ENCODE assay signal across 8 cellular contexts in the genomic region with DNA sequence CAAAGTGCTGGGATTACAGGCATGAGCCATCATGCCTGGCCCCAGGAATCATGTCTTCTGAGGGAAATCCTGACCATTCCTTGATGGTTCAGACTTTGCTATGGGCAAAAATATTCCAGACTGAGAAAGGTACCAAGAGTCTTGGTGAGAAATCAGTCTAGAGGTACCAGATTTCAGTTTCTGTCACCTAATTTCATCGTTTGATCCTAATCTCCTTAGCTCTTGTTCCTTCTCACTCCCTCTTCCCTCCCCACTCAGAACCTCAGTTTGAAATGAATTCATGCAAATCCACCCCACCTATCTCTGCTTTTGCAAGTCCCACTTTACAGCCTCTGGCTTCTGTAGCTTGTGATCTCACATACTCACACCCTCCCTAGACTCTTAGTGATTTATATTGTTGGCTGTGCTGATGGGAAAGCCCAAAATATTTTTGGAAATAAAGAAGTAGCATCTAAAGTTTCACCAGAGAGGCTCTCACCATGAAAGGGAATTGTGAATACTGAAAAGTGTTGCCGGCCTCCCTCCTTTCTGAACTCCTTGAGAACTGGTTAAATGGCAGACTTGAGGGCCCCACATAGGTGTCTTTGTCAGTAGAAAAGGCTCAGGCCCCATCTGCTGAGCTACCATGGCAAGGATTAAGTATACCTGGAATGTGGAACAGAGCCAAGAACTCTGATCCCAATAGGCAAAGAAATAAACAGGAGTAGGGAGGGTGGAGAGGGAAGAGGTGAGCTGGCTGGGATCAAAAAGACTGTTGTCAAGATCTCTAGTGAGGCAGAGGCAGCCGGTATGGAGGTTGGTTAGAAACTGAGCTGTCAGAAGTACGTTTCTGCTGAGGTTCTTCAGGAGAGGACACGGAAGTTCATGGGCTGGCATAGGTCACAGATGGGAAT.
DNase-seq lines count a peak whose midpoint lies in the region; ATAC-seq lines count a peak whose summit lies in the region.

No MANE protein-coding gene starts in this region.

- H3K36me3 ChIP-seq in subcutaneous abdominal adipose tissue (ENCODE audit: control insufficient read depth in 5 of 5, insufficient read depth in 5 of 5, low read length in 5 of 5), result peaks cover 0 to 2% (median 0%) of the 10 kb centered on the region in 5 donors

- intact Hi-C loops in activated CD4-positive, alpha-beta memory T cell treated with anti-CD3 and anti-CD28 coated beads for 36 hours (cut with micrococcal nuclease), result no loop called here

- peaks cover 18% of the 10 kb centered on the region for H3K36me3 Mint-ChIP-seq in activated CD4-positive, alpha-beta memory T cell treated with anti-CD3 and anti-CD28 coated beads for 36 hours
- H3K36me3 Mint-ChIP-seq in activated CD4-positive, alpha-beta memory T cell treated with anti-CD3 and anti-CD28 coated beads, Interleukin-2, amount 10 ng/mL, durations not matched to agents 7 days and 5 days (ENCODE audit: low read depth), result peaks cover 11% of the 10 kb centered on the region

- H3K4me1 Mint-ChIP-seq in activated CD4-positive, alpha-beta memory T cell treated with anti-CD3 and anti-CD28 coated beads for 36 hours (ENCODE audit: low read depth), result peaks cover 39% of the 10 kb centered on the region
- peaks cover 13% of the 10 kb centered on the region for H3K4me1 Mint-ChIP-seq in activated CD4-positive, alpha-beta memory T cell treated with anti-CD3 and anti-CD28 coated beads, Interleukin-2, amount 10 ng/mL, durations not matched to agents 7 days and 5 days

- DNase-seq in activated CD4-positive, alpha-beta memory T cell treated with anti-CD3 and anti-CD28 coated beads for 36 hours, result no peak
- DNase-seq in activated CD4-positive, alpha-beta memory T cell treated with anti-CD3 and anti-CD28 coated beads, Interleukin-2, amount 10 ng/mL, durations not matched to agents 7 days and 5 days, result no peak
- DNase-seq in NCI-H1105 (lab: John Stamatoyannopoulos, UW), result peak; percentile 68
- DNase-seq in epithelial cell of prostate (ENCODE audit: low read depth, low spot score), result no peak
- DNase-seq in middle frontal gyrus (ENCODE audit: extremely low spot score, low spot score), result no peak
- DNase-seq in stimulated activated CD4-positive, alpha-beta T cell treated with anti-CD3 and anti-CD28 coated beads, Interleukin-4, amount 100 ng/mL, for 4 hours, result no peak

- H3K27me3 Mint-ChIP-seq in activated CD4-positive, alpha-beta memory T cell treated with anti-CD3 and anti-CD28 coated beads for 36 hours, result no peaks in the 10 kb centered on the region
- no peaks in the 10 kb centered on the region for H3K27me3 Mint-ChIP-seq in activated CD4-positive, alpha-beta memory T cell treated with anti-CD3 and anti-CD28 coated beads, Interleukin-2, amount 10 ng/mL, durations not matched to agents 7 days and 5 days

- POLR2A ChIA-PET in activated CD4-positive, alpha-beta memory T cell treated with anti-CD3 and anti-CD28 coated beads for 36 hours (lab: Charles Lee), result interaction anchor here (0.9 kb wide), 1 partner anchor 16 kb away, joined by 3 read pairs; no protein-coding TSS in a partner anchor
- POLR2A ChIA-PET in activated CD4-positive, alpha-beta memory T cell treated with anti-CD3 and anti-CD28 coated beads, Interleukin-2, amount 10 ng/mL, durations not matched to agents 7 days and 5 days (lab: Charles Lee), result no interaction called here

- no peaks in the 10 kb centered on the region for H3K27me3 ChIP-seq in subcutaneous abdominal adipose tissue (ENCODE audit: control insufficient read depth in 5 of 5, insufficient read depth in 4 of 5, low read length in 5 of 5)

- H3K27ac ChIP-seq in epithelial cell of prostate (peak overlapping the region; percentile 6), subcutaneous abdominal adipose tissue (ENCODE audit: low read depth, low read length) (peak overlapping the region; percentile 31)

- H3K9me3 ChIP-seq in subcutaneous abdominal adipose tissue (ENCODE audit: control insufficient read depth in 5 of 5, low read length in 5 of 5), result no peaks in the 10 kb centered on the region

- no peaks in the 10 kb centered on the region for H3K9me3 Mint-ChIP-seq in activated CD4-positive, alpha-beta memory T cell treated with anti-CD3 and anti-CD28 coated beads for 36 hours
- H3K9me3 Mint-ChIP-seq in activated CD4-positive, alpha-beta memory T cell treated with anti-CD3 and anti-CD28 coated beads, Interleukin-2, amount 10 ng/mL, durations not matched to agents 7 days and 5 days, result no peaks in the 10 kb centered on the region

- ATAC-seq in GM19023 (IDR thresholded peaks at IDR 0.05; ENCODE audit: unreplicated experiment), result no peak

- H3K4me1 ChIP-seq in subcutaneous abdominal adipose tissue (ENCODE audit: control insufficient read depth in 5 of 5, insufficient read depth in 5 of 5, low read length in 5 of 5), result peaks cover 0 to 11% (median 8%) of the 10 kb centered on the region in 5 donors

- no peak overlapping the region for H3K9ac ChIP-seq in subcutaneous abdominal adipose tissue (ENCODE audit: low read length in 5 of 5)

- peak overlapping the region; percentile 53 for H3K27ac Mint-ChIP-seq in activated CD4-positive, alpha-beta memory T cell treated with anti-CD3 and anti-CD28 coated beads for 36 hours
- H3K27ac Mint-ChIP-seq in activated CD4-positive, alpha-beta memory T cell treated with anti-CD3 and anti-CD28 coated beads, Interleukin-2, amount 10 ng/mL, durations not matched to agents 7 days and 5 days, result no peak overlapping the region

- no peak overlapping the region for H3K4me3 ChIP-seq in subcutaneous abdominal adipose tissue (ENCODE audit: low read depth in 1 of 5, low read length in 5 of 5)

- no peak overlapping the region for H3K4me3 Mint-ChIP-seq in activated CD4-positive, alpha-beta memory T cell treated with anti-CD3 and anti-CD28 coated beads for 36 hours
- no peak overlapping the region for H3K4me3 Mint-ChIP-seq in activated CD4-positive, alpha-beta memory T cell treated with anti-CD3 and anti-CD28 coated beads, Interleukin-2, amount 10 ng/mL, durations not matched to agents 7 days and 5 days

- CTCF ChIA-PET in activated CD4-positive, alpha-beta memory T cell treated with anti-CD3 and anti-CD28 coated beads for 36 hours (lab: Charles Lee), result no interaction called here
- CTCF ChIA-PET in activated CD4-positive, alpha-beta memory T cell treated with anti-CD3 and anti-CD28 coated beads, Interleukin-2, amount 10 ng/mL, durations not matched to agents 7 days and 5 days (lab: Charles Lee), result interaction anchor here (1.0 kb wide), 1 partner anchor 229 kb away, joined by 5 read pairs; a partner anchor contains a TSS
